In genomic region chr19:19900574-19901444, GRCh38 we compare ENCODE assay signal across 8 cellular contexts. TPM values are rescaled to one million over a fixed set of nuclear protein-coding genes. Genes with fewer than 3 reads are reported as not detected.
DNase-seq lines count a peak whose midpoint lies in the region; ATAC-seq and TF ChIP-seq lines count a peak whose summit lies in the region.

Gene ZNF93 (plus strand): TSS chr19:19900946. CDS start chr19:19901089, 143 bp downstream.

- H3K4me3 ChIP-seq in effector memory CD4-positive, alpha-beta T cell (ENCODE audit: insufficient read depth, low read depth, low read length, poor library complexity, severe bottlenecking), result peak within 1 kb of the TSS; percentile 71
- peak within 1 kb of the TSS; percentile 61 for H3K4me3 ChIP-seq in lung

- H3K27me3 ChIP-seq in effector memory CD4-positive, alpha-beta T cell (replicated peaks; ENCODE audit: control insufficient read depth, insufficient read depth, low read length, poor library complexity, severe bottlenecking), result no peaks in the 10 kb centered on the region
- H3K27me3 ChIP-seq in lung (ENCODE audit: control insufficient read depth, insufficient read depth), result no peaks in the 10 kb centered on the region

- H3K4me1 ChIP-seq in effector memory CD4-positive, alpha-beta T cell (ENCODE audit: control insufficient read depth, insufficient read depth, low read length, poor library complexity, severe bottlenecking), result no peaks in the 10 kb centered on the region
- no peaks in the 10 kb centered on the region for H3K4me1 ChIP-seq in lung (ENCODE audit: control insufficient read depth in 2 of 2, insufficient read depth in 2 of 2, low read length in 2 of 2)

- H3K9me3 ChIP-seq in effector memory CD4-positive, alpha-beta T cell (ENCODE audit: control insufficient read depth, low read length), result peaks cover 8% of the 10 kb centered on the region
- peaks cover 0 to 14% of the 10 kb centered on the region in 2 donors for H3K9me3 ChIP-seq in lung (ENCODE audit: control insufficient read depth in 2 of 2, insufficient read depth in 1 of 2, low read length in 1 of 2)

- 1% methylated on average over 38 of the region's 38 CpGs for WGBS in lung, 2 donors

- no peak for TF ChIP-seq CTCF in lung (IDR thresholded peaks at IDR 0.05; ENCODE audit: control extremely low read depth, extremely low read depth)

- DNase-seq in AG08396 (ENCODE audit: low spot score) (peak; percentile 92), NCI-H69 (lab: John Stamatoyannopoulos, UW) (peak; percentile 99), lung (ENCODE audit: low spot score) (peak; percentile 95)
- peak; percentile 78 to 83 for DNase-seq in activated CD8-positive, alpha-beta memory T cell treated with anti-CD3 and anti-CD28 coated beads for 4 hours (ENCODE audit: low read depth in 2 of 2)
- peak; percentile 75 to 87 (median 86) for DNase-seq in effector memory CD4-positive, alpha-beta T cell
- DNase-seq in stimulated activated CD4-positive, alpha-beta T cell treated with anti-CD3 and anti-CD28 coated beads, TNF-alpha, amount 100 ng/mL, for 1 hour (ENCODE audit: low read depth in 3 of 3, low spot score in 1 of 3), result peak; percentile 67 to 82 (median 75)

- H3K36me3 ChIP-seq in effector memory CD4-positive, alpha-beta T cell (ENCODE audit: control insufficient read depth, insufficient read depth, low read length), result no peaks in the 10 kb centered on the region
- peaks cover 0 to 3% of the 10 kb centered on the region in 2 donors for H3K36me3 ChIP-seq in lung (ENCODE audit: control insufficient read depth in 2 of 2, insufficient read depth in 2 of 2, low read length in 2 of 2)

- H3K27ac ChIP-seq in effector memory CD4-positive, alpha-beta T cell (ENCODE audit: insufficient read depth, low read length, poor library complexity, severe bottlenecking), result peak within 1 kb of the TSS; percentile 60
- peak within 1 kb of the TSS; percentile 83 to 85 for H3K27ac ChIP-seq in lung (ENCODE audit: low read depth in 1 of 2, low read length in 1 of 2)

- ATAC-seq in GM19023 (IDR thresholded peaks at IDR 0.05; ENCODE audit: unreplicated experiment), result peak; percentile 98
- ATAC-seq in HG03354 (IDR thresholded peaks at IDR 0.05; ENCODE audit: poor library complexity, severe bottlenecking, unreplicated experiment), result peak; percentile 94
- peak; percentile 94 for ATAC-seq in lung (ENCODE audit: insufficient read depth, low FRiP score)

RNA-seq across cellular contexts. Expression of gene ZNF93, which starts in this region (rescaled TPM):
- 10 to 100 TPM in 1 of 2 donors, 1 to 10 TPM in 1; 3.9 to 12.9 TPM for total RNA-seq in lung
- 1 to 10 TPM; 1.6 to 2.9 TPM for polyA plus RNA-seq in lung

Comparison
In these comparisons a context has a peak if more than half of its experiments do, and no peak if none do; other contexts are left out.
1. Peak in every context shown above with its lines: DNase-seq, ATAC-seq, H3K4me3 ChIP-seq and H3K27ac ChIP-seq.